25 cellular contexts compared by ENCODE assay signal in genomic region chr12:30646821-30647220, GRCh38.
"Had no signal": no experiment of that assay in that cellular context is flagged by ENCODE, and none has a peak within 500 bp of the region (broad histone marks: within the 10 kb centered on the region; RNA-seq: fewer than 3 reads in every experiment).

No MANE protein-coding gene starts in this region.

- H3K27ac ChIP-seq: gastroesophageal sphincter, parathyroid adenoma, prostate gland, right lobe of liver, tibial nerve, upper lobe of right lung, vagina had no signal

- H3K27ac Mint-ChIP-seq: dendritic cell treated with granulocyte-macrophage colony-stimulating factor and Interleukin-4, amounts not matched to agents 40 ng/mL and 50 ng/mL, for 4 days; immature natural killer cell; nephron progenitor cell; stimulated activated effector memory CD8-positive, alpha-beta T cell treated with anti-CD3 and anti-CD28 coated beads, Interleukin-12 subunit alpha, Interleukin-12 subunit beta, amount 100 ng/mL, for 72 hours had no signal

- H3K79me2 ChIP-seq: parathyroid adenoma had no signal

- H3K9me3 Mint-ChIP-seq: dendritic cell treated with granulocyte-macrophage colony-stimulating factor and Interleukin-4, amounts not matched to agents 40 ng/mL and 50 ng/mL, for 4 days; effector memory CD8-positive, alpha-beta T cell; immature natural killer cell; naive B cell; nephron progenitor cell; stimulated activated effector memory CD8-positive, alpha-beta T cell treated with anti-CD3 and anti-CD28 coated beads, Interleukin-12 subunit alpha, Interleukin-12 subunit beta, amount 100 ng/mL, for 72 hours had no signal

- H3K4me3 Mint-ChIP-seq: dendritic cell treated with granulocyte-macrophage colony-stimulating factor and Interleukin-4, amounts not matched to agents 40 ng/mL and 50 ng/mL, for 4 days; effector memory CD8-positive, alpha-beta T cell; immature natural killer cell; naive B cell; nephron progenitor cell; stimulated activated effector memory CD8-positive, alpha-beta T cell treated with anti-CD3 and anti-CD28 coated beads, Interleukin-12 subunit alpha, Interleukin-12 subunit beta, amount 100 ng/mL, for 72 hours had no signal

- H2AFZ ChIP-seq: parathyroid adenoma had no signal

- H3K4me3 ChIP-seq: gastroesophageal sphincter, lung, prostate gland, right lobe of liver, tibial nerve, upper lobe of right lung, vagina had no signal

- H3K27me3 Mint-ChIP-seq: dendritic cell treated with granulocyte-macrophage colony-stimulating factor and Interleukin-4, amounts not matched to agents 40 ng/mL and 50 ng/mL, for 4 days; effector memory CD8-positive, alpha-beta T cell; naive B cell had no signal

- ATAC-seq: effector memory CD8-positive, alpha-beta T cell; gastroesophageal sphincter; left cardiac atrium; left ventricle myocardium superior; right lobe of liver; stimulated activated effector memory CD8-positive, alpha-beta T cell treated with anti-CD3 and anti-CD28 coated beads, Interleukin-12 subunit alpha, Interleukin-12 subunit beta, amount 100 ng/mL, for 72 hours; stimulated activated naive CD8-positive, alpha-beta T cell treated with anti-CD3 and anti-CD28 coated beads, Interleukin-15, Interleukin-2, amounts not matched to agents 100 U/mL and 50 U/mL, for 24 hours; upper lobe of right lung had no signal

- H3K4me1 ChIP-seq: gastroesophageal sphincter, parathyroid adenoma, prostate gland, right lobe of liver, tibial nerve, upper lobe of right lung, vagina had no signal

- FAIRE-seq: colon had no signal

- H3K27me3 ChIP-seq: gastroesophageal sphincter, right lobe of liver, tibial nerve, upper lobe of right lung, vagina had no signal

- H3K9ac ChIP-seq: parathyroid adenoma had no signal

- H3K9me3 ChIP-seq: gastroesophageal sphincter, prostate gland, right lobe of liver, tibial nerve, upper lobe of right lung, vagina had no signal

- H3K4me1 Mint-ChIP-seq: nephron progenitor cell; stimulated activated effector memory CD8-positive, alpha-beta T cell treated with anti-CD3 and anti-CD28 coated beads, Interleukin-12 subunit alpha, Interleukin-12 subunit beta, amount 100 ng/mL, for 72 hours had no signal

- H3K36me3 ChIP-seq: prostate gland had no signal

- DNase-seq: effector memory CD8-positive, alpha-beta T cell; foreskin fibroblast; glutamatergic neuron; immature natural killer cell; kidney; left cardiac atrium; left ventricle myocardium superior; mesenchymal stem cell; naive B cell; nephron progenitor cell; retina; right lobe of liver; stimulated activated CD4-positive, alpha-beta T cell treated with anti-CD3 and anti-CD28 coated beads, Interleukin-4, amount 100 ng/mL, for 1 hour; stimulated activated CD8-positive, alpha-beta memory T cell treated with anti-CD3 and anti-CD28 coated beads, Interleukin-4, amount 100 ng/mL, for 48 hours; stimulated activated naive CD8-positive, alpha-beta T cell treated with anti-CD3 and anti-CD28 coated beads, Interleukin-15, Interleukin-2, amounts not matched to agents 100 U/mL and 50 U/mL, for 24 hours; upper lobe of right lung had no signal
